9 cellular contexts compared by ENCODE assay signal in the genomic region with DNA sequence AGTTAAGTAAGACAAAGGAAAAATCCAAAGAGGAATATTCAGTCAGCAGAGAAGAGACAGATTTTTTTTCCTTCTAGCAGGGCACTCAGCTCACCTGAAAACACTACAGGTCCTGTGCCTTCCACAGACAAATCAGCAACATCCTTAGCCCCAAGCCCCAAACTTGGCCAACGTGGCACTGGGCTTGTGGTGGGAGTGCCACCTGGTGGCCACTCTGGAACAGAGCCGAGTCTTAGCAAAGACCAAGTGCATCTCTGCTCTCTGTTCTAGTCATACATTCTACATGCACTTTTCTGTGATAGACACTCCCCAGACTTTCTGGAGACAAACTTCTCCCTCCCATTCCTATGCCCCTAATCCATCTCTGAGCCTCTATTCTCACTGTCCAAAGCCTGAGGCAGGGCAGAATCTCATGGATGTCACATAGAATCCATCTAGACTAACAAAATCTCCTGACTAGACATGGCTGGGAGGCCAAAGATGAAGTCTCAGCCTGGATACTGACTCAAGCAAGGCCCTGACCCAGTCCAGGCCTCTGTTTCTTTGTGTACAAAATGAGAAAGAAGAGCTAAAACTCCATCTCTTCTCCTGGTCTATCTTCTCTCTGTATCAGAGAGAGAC. TPM values are rescaled to one million over a fixed set of nuclear protein-coding genes. Genes with fewer than 3 reads are reported as not detected.
A peak's percentile ranks its signal among the peaks of the same experiment; 100 is the strongest.
DNase-seq lines count a peak whose midpoint lies in the region; TF ChIP-seq lines count a peak whose summit lies in the region.
"Had no signal": no experiment of that assay in that cellular context is flagged by ENCODE, and none has a peak within 500 bp of the region (broad histone marks: within the 10 kb centered on the region; RNA-seq: fewer than 3 reads in every experiment).

No MANE protein-coding gene starts in this region.

- H3K4me3 Mint-ChIP-seq in activated naive CD4-positive, alpha-beta T cell treated with anti-CD3 and anti-CD28 coated beads, Interleukin-2, amount 10 ng/mL, durations not matched to agents 7 days and 5 days, result no peak overlapping the region

- peaks cover 20% of the 10 kb centered on the region for H3K4me1 Mint-ChIP-seq in activated naive CD4-positive, alpha-beta T cell treated with anti-CD3 and anti-CD28 coated beads, Interleukin-2, amount 10 ng/mL, durations not matched to agents 7 days and 5 days

- DNase-seq in SHP77 (lab: John Stamatoyannopoulos, UW), result peak; percentile 47 to 68
- DNase-seq in SHP77 treated with DMSO at 0.1 percent for 48 hours (lab: John Stamatoyannopoulos, UW), result no peak
- peak; percentile 61 for DNase-seq in MV-4-11 (lab: John Stamatoyannopoulos, UW)
- DNase-seq in SW 1271 (lab: John Stamatoyannopoulos, UW), result peak; percentile 33 to 70
- peak; percentile 85 for DNase-seq in activated naive CD4-positive, alpha-beta T cell treated with anti-CD3 and anti-CD28 coated beads, Interleukin-2, amount 10 ng/mL, durations not matched to agents 7 days and 5 days
- DNase-seq in glomerular visceral epithelial cell (ENCODE audit: extremely low spot score), result peak; percentile 81
- peak; percentile 68 to 98 (median 84) for DNase-seq in posterior cingulate gyrus
- peak; percentile 71 for DNase-seq in uterus

- H3K4me1 ChIP-seq in uterus, result no peaks in the 10 kb centered on the region

- no peak for TF ChIP-seq POLR2A in uterus (IDR thresholded peaks at IDR 0.05)

- no peaks in the 10 kb centered on the region for H3K9me3 ChIP-seq in uterus

- no peak overlapping the region for H3K4me3 ChIP-seq in uterus
- H3K4me3 ChIP-seq: skin epidermis had no signal

- no peaks in the 10 kb centered on the region for H3K36me3 ChIP-seq in uterus

- no peak overlapping the region for H3K27ac ChIP-seq in uterus
- H3K27ac ChIP-seq: skin epidermis had no signal

- peak; percentile 82 to 92 (median 89) for TF ChIP-seq CTCF in uterus (IDR thresholded peaks at IDR 0.05)

- no peaks in the 10 kb centered on the region for H3K9me3 Mint-ChIP-seq in activated naive CD4-positive, alpha-beta T cell treated with anti-CD3 and anti-CD28 coated beads, Interleukin-2, amount 10 ng/mL, durations not matched to agents 7 days and 5 days

- intact Hi-C loops in posterior cingulate gyrus (cut with DNase I), result loop anchor here (1.0 kb wide), 1 partner anchor 57 kb away; no protein-coding TSS in a partner anchor
- intact Hi-C loops in uterus (cut with DNase I; ENCODE audit: low total_unique reads), result loop anchor here (2.0 kb wide), 1 partner anchor 56 kb away; no protein-coding TSS in a partner anchor

- H3K27me3 ChIP-seq in uterus, result no peaks in the 10 kb centered on the region

- no peaks in the 10 kb centered on the region for H3K36me3 Mint-ChIP-seq in activated naive CD4-positive, alpha-beta T cell treated with anti-CD3 and anti-CD28 coated beads, Interleukin-2, amount 10 ng/mL, durations not matched to agents 7 days and 5 days

- no peaks in the 10 kb centered on the region for H3K27me3 Mint-ChIP-seq in activated naive CD4-positive, alpha-beta T cell treated with anti-CD3 and anti-CD28 coated beads, Interleukin-2, amount 10 ng/mL, durations not matched to agents 7 days and 5 days

- CTCF ChIA-PET in activated naive CD4-positive, alpha-beta T cell treated with anti-CD3 and anti-CD28 coated beads, Interleukin-2, amount 10 ng/mL, durations not matched to agents 7 days and 5 days (lab: Charles Lee), result interaction anchor here (0.6 to 17.9 kb wide), 18 partner anchors 9 to 183 kb away, joined by 3 to 307 read pairs (median 4); partner anchors contain the start of gene CYP11A1

- no peak overlapping the region for H3K27ac Mint-ChIP-seq in activated naive CD4-positive, alpha-beta T cell treated with anti-CD3 and anti-CD28 coated beads, Interleukin-2, amount 10 ng/mL, durations not matched to agents 7 days and 5 days

RNA-seq across cellular contexts. Expression of gene SEMA7A, which starts 5.0 kb away (rescaled TPM):
- 10 to 100 TPM in 1 of 4 donors, 1 to 10 TPM in 1, under 1 TPM in 1, not detected in 1; 0.29 to 16.9 (median 4.5) TPM for total RNA-seq in uterus

RNA-seq across cellular contexts. Expression of gene UBL7, which starts 22.2 kb away (rescaled TPM):
- 10 to 100 TPM; 15.4 to 60.6 (median 35.7) TPM for total RNA-seq in uterus
